8 cellular contexts compared by ENCODE assay signal in genomic region chr1:162056043-162056442, GRCh38. TPM values are rescaled to one million over a fixed set of nuclear protein-coding genes. Genes with fewer than 3 reads are reported as not detected.
A peak's percentile ranks its signal among the peaks of the same experiment; 100 is the strongest.
DNase-seq lines count a peak whose midpoint lies in the region; ATAC-seq and TF ChIP-seq lines count a peak whose summit lies in the region.

No MANE protein-coding gene starts in this region.

- H3K27me3 Mint-ChIP-seq in MCF 10A (ENCODE audit: insufficient read depth, unreplicated experiment) = no peaks in the 10 kb centered on the region

- H3K27ac ChIP-seq in smooth muscle cell (ENCODE audit: low read depth) = no peak overlapping the region

- TF ChIP-seq CTCF in MCF 10A (IDR thresholded peaks at IDR 0.05; ENCODE audit: unreplicated experiment) (peak; percentile 99), smooth muscle cell (IDR thresholded peaks at IDR 0.05; ENCODE audit: borderline replicate concordance, insufficient read depth, poor library complexity, severe bottlenecking) (peak; percentile 84)

- H3K4me1 ChIP-seq in smooth muscle cell (ENCODE audit: low read depth) = no peaks in the 10 kb centered on the region

- DNase-seq in DMS153 (lab: John Stamatoyannopoulos, UW) = peak; percentile 54
- peak; percentile 11 for DNase-seq in GOT3 (lab: John Stamatoyannopoulos, UW)
- peak; percentile 64 to 68 for DNase-seq in NCI-H1930 (lab: John Stamatoyannopoulos, UW)
- DNase-seq in T-helper 9 cell = peak; percentile 10
- peak; percentile 85 for DNase-seq in MCF 10A (ENCODE audit: unreplicated experiment)
- peak; percentile 84 for DNase-seq in iPS-NIHi11 (ENCODE audit: low spot score)
- DNase-seq in smooth muscle cell (lab: John Stamatoyannopoulos, UW; ENCODE audit: unreplicated experiment) = no peak

- no peaks in the 10 kb centered on the region for H3K27me3 ChIP-seq in smooth muscle cell (ENCODE audit: low read depth)

- H3K4me3 Mint-ChIP-seq in MCF 10A (ENCODE audit: unreplicated experiment) = no peak overlapping the region

- H3K79me2 ChIP-seq in smooth muscle cell (ENCODE audit: low read depth) = no peaks in the 10 kb centered on the region

- CTCF ChIA-PET in MCF 10A (lab: Yijun Ruan, JAX) = interaction anchor here (0.6 to 13.3 kb wide), 121 partner anchors 8 to 814 kb away, joined by 3 to 171 read pairs (median 4); partner anchors contain the start of genes C1orf226 and NOS1AP

- intact Hi-C loops in MCF 10A (cut with micrococcal nuclease) = loop anchor here (1.0 to 5.0 kb wide), 7 partner anchors 175 to 1121 kb away; no protein-coding TSS in a partner anchor

- no TSS peak for BruUV-seq in MCF 10A (replicated peaks; lab: Mats Ljungman, UMichigan)

- no peaks in the 10 kb centered on the region for H3K9me3 Mint-ChIP-seq in MCF 10A (ENCODE audit: unreplicated experiment)

- ATAC-seq in HG03442 (IDR thresholded peaks at IDR 0.05; ENCODE audit: unreplicated experiment) = no peak

- no peak overlapping the region for H3K4me3 ChIP-seq in smooth muscle cell

- no peaks in the 10 kb centered on the region for H3K36me3 ChIP-seq in smooth muscle cell (ENCODE audit: low read depth)

- WGBS in smooth muscle cell (ENCODE audit: low lambda C conversion rate) = 43% methylated on average over 3 of the region's 3 CpGs

- H4K20me1 ChIP-seq in smooth muscle cell (ENCODE audit: low read depth) = no peaks in the 10 kb centered on the region

- H3K9ac ChIP-seq in smooth muscle cell (ENCODE audit: low read depth) = no peak overlapping the region

- POLR2A ChIA-PET in MCF 10A (lab: Yijun Ruan, JAX) = interaction anchor here (0.6 to 1.6 kb wide), 10 partner anchors 19 to 555 kb away, joined by 3 to 5 read pairs (median 4); no protein-coding TSS in a partner anchor

- H3K27ac Mint-ChIP-seq in MCF 10A (ENCODE audit: low read depth, unreplicated experiment) = no peak overlapping the region

- H3K36me3 Mint-ChIP-seq in MCF 10A (ENCODE audit: insufficient read depth, unreplicated experiment) = no peaks in the 10 kb centered on the region

- peaks cover 14% of the 10 kb centered on the region for H3K4me1 Mint-ChIP-seq in MCF 10A (ENCODE audit: insufficient read depth, unreplicated experiment)

- H2AFZ ChIP-seq in smooth muscle cell (ENCODE audit: low read depth) = no peak overlapping the region

- H3K4me2 ChIP-seq in smooth muscle cell = no peak overlapping the region

- H3F3A ChIP-seq in smooth muscle cell (ENCODE audit: low read depth) = no peaks in the 10 kb centered on the region

- H3K9me3 ChIP-seq in smooth muscle cell (replicated peaks; ENCODE audit: low read depth) = no peaks in the 10 kb centered on the region

RNA-seq across cellular contexts. Expression of gene NOS1AP, which starts 13.4 kb away (rescaled TPM):
- 1.1 and 2.4 TPM in 2 replicates for total RNA-seq in MCF 10A (2022)
- total RNA-seq in smooth muscle cell = 0.04 and 0.54 TPM in 2 replicates
- 0.80 and 0.97 TPM in 2 replicates for polyA plus RNA-seq in smooth muscle cell

RNA-seq across cellular contexts. Expression of gene OLFML2B, which starts 32.4 kb away (rescaled TPM):
- total RNA-seq in MCF 10A (2022) (not detected in 2 replicates), smooth muscle cell (2.2 and 5.9 TPM in 2 replicates)
- 6.0 and 9.7 TPM in 2 replicates for polyA plus RNA-seq in smooth muscle cell
